In genomic region chr5:2255915-2256645, GRCh38 we compare ENCODE assay signal across 20 cellular contexts.
A peak's percentile ranks its signal among the peaks of the same experiment; 100 is the strongest.
DNase-seq lines count a peak whose midpoint lies in the region; ATAC-seq, FAIRE-seq and TF ChIP-seq lines count a peak whose summit lies in the region.
"Had no signal": no experiment of that assay in that cellular context is flagged by ENCODE, and none has a peak within 500 bp of the region (broad histone marks: within the 10 kb centered on the region; RNA-seq: fewer than 3 reads in every experiment).

No MANE protein-coding gene starts in this region.

- peaks cover 37% of the 10 kb centered on the region for H3K4me1 Mint-ChIP-seq in neural progenitor cell

- H3K9me3 ChIP-seq in HepG2 (ENCODE audit: low read length) (no peaks in the 10 kb centered on the region), right lobe of liver (no peaks in the 10 kb centered on the region), H1 (ENCODE audit: insufficient read depth in 2 of 2, low read depth in 1 of 2, low read length in 1 of 2) (no peaks in the 10 kb centered on the region), neural progenitor cell (ENCODE audit: low read depth) (no peaks in the 10 kb centered on the region), WERI-Rb-1 (ENCODE audit: severe bottlenecking) (no peaks in the 10 kb centered on the region)
- H3K9me3 ChIP-seq: HAP-1 had no signal

- H3K36me3 Mint-ChIP-seq in neural progenitor cell = no peaks in the 10 kb centered on the region

- H3K9ac ChIP-seq in HepG2 (ENCODE audit: insufficient read depth, low read depth, low read length) (no peak overlapping the region), H1 (replicated peaks in 1 of 4; ENCODE audit: extremely low read depth in 1 of 4, low read depth in 3 of 4, low read length in 3 of 4) (0 out of 7 replicates have a peak overlapping the region, but pooled peaks of 1 of the 4 experiments have one; percentile 21), neural progenitor cell (no peak overlapping the region)

- POLR2A ChIA-PET in HepG2 (lab: Yijun Ruan, JAX) (no interaction called here), H1 (lab: Charles Lee; ENCODE audit: partially characterized antibody) (no interaction called here)

- peak overlapping the region; percentile 70 for H3K23ac ChIP-seq in H1 (ENCODE audit: insufficient read length)

- H2BK12ac ChIP-seq in H1 (ENCODE audit: low read depth, low read length) = no peak overlapping the region

- H2BK20ac ChIP-seq in H1 (ENCODE audit: low read length) = no peak overlapping the region

- TF ChIP-seq RAD21 in HepG2 (CRISPR knock-in tag; IDR thresholded peaks at IDR 0.05) (no peak), H1 (IDR thresholded peaks at IDR 0.05 in 1 of 2, conservative IDR thresholded peaks at IDR 0.05 in 1 of 2; ENCODE audit: low read depth in 2 of 2, low read length in 2 of 2) (no peak)

- WGBS in HepG2 (ENCODE audit: low lambda C conversion rate) = 19% methylated on average over 5 of the region's 13 CpGs
- WGBS in right lobe of liver (ENCODE audit: insufficient coverage, low coverage, low lambda C conversion rate, missing lambda C conversion rate) = 56% methylated on average over 8 of the region's 13 CpGs
- 85% methylated on average over 13 of the region's 13 CpGs; no CpG with 5 or more reads in 1 of the 2 experiments for WGBS in H1 (ENCODE audit: extremely low coverage in 1 of 2, insufficient coverage in 1 of 2, insufficient read length in 1 of 2, insufficient replicate concordance in 2 of 2, low coverage in 1 of 2, low lambda C conversion rate in 2 of 2, missing lambda C conversion rate in 1 of 2), 2 experiments

- H3K27ac ChIP-seq in HepG2 (ENCODE audit: extremely low read length, insufficient read depth, low read length) (no peak overlapping the region), right lobe of liver (no peak overlapping the region), H1 (ENCODE audit: low read depth, low read length) (no peak overlapping the region), neural progenitor cell (no peak overlapping the region), WERI-Rb-1 (no peak overlapping the region)

- CTCF ChIA-PET in HepG2 (lab: Yijun Ruan, JAX; ENCODE audit: low intra/inter-chr PET ratio, low total read pairs) (no interaction called here), H1 (lab: Charles Lee; ENCODE audit: partially characterized antibody) (interaction anchor here (1.1 kb wide), 1 partner anchor 209 kb away, joined by 3 read pairs; no protein-coding TSS in a partner anchor)

- H3K27me3 ChIP-seq in HepG2 (ENCODE audit: control insufficient read depth in 1 of 2, insufficient read depth in 2 of 2, low read length in 2 of 2) = peaks cover 0 to 31% of the 10 kb centered on the region in 2 experiments; a peak in 2 of 5 replicates
- H3K27me3 ChIP-seq in right lobe of liver = no peaks in the 10 kb centered on the region
- no peaks in the 10 kb centered on the region for H3K27me3 ChIP-seq in H1 (replicated peaks in 1 of 4; ENCODE audit: control insufficient read depth in 3 of 4, extremely low read depth in 1 of 4, insufficient read depth in 3 of 4, low read length in 3 of 4)
- H3K27me3 ChIP-seq in neural progenitor cell = no peaks in the 10 kb centered on the region
- peaks cover 80% of the 10 kb centered on the region for H3K27me3 ChIP-seq in WERI-Rb-1 (ENCODE audit: insufficient read depth, low read depth, severe bottlenecking)

- peaks cover 2% of the 10 kb centered on the region; the same call in 1 of the 2 replicates for H3K23me2 ChIP-seq in H1 (ENCODE audit: low read depth, low read length)

- H3K4me3 ChIP-seq in HepG2 (replicated peaks in 1 of 3; ENCODE audit: insufficient read depth in 1 of 3, low read depth in 2 of 3, low read length in 3 of 3) (no peak overlapping the region), right lobe of liver (no peak overlapping the region), H1 (ENCODE audit: extremely low read depth in 1 of 4, insufficient read depth in 2 of 4, low read depth in 3 of 4, low read length in 4 of 4) (no peak overlapping the region), neural progenitor cell (no peak overlapping the region), WERI-Rb-1 (ENCODE audit: low read depth, low read length) (no peak overlapping the region)
- H3K4me3 ChIP-seq: HAP-1 had no signal

- 0 out of 2 replicates have a peak overlapping the region, but pooled peaks have one; percentile 42 for H4K8ac ChIP-seq in H1 (ENCODE audit: extremely low read depth, insufficient read depth, low read length)

- DNase-seq in HepG2 (ENCODE audit: low spot score) (no peak), right lobe of liver (no peak), H1 (ENCODE audit: low read depth in 1 of 2, low spot score in 2 of 2) (no peak), neural progenitor cell (ENCODE audit: low spot score) (no peak), GM12891 (ENCODE audit: insufficient read length, low spot score) (no peak), NCI-H1694 (lab: John Stamatoyannopoulos, UW) (no peak), WERI-Rb-1 (no peak)
- DNase-seq: 8988T; AML-193; C1 segment of cervical spinal cord; CD4-positive, alpha-beta T cell; DMS153; DMS79 treated with DMSO at 0.1 percent for 48 hours; EL; GOT3; HFFc6 had no signal

- no peaks in the 10 kb centered on the region for H3F3A ChIP-seq in neural progenitor cell (ENCODE audit: low read depth)

- no peaks in the 10 kb centered on the region for H3K36me3 ChIP-seq in HepG2 (replicated peaks in 1 of 2; ENCODE audit: control insufficient read depth in 1 of 2, insufficient read depth in 2 of 2, low read length in 2 of 2)
- H3K36me3 ChIP-seq in right lobe of liver = no peaks in the 10 kb centered on the region
- no peaks in the 10 kb centered on the region; a peak in 1 of 8 replicates for H3K36me3 ChIP-seq in H1 (ENCODE audit: control insufficient read depth in 2 of 4, insufficient read depth in 4 of 4, low read length in 3 of 4)
- no peaks in the 10 kb centered on the region for H3K36me3 ChIP-seq in neural progenitor cell
- no peaks in the 10 kb centered on the region for H3K36me3 ChIP-seq in WERI-Rb-1
- H3K36me3 ChIP-seq: HAP-1 had no signal

- no peak overlapping the region for H3K4ac ChIP-seq in H1 (replicated peaks; ENCODE audit: insufficient read length, low read depth, low read length)

- H3K4me3 Mint-ChIP-seq in neural progenitor cell = no peak overlapping the region
- H3K4me3 Mint-ChIP-seq: CD4-positive, alpha-beta T cell; HFFc6 had no signal

- no peak overlapping the region for H2BK15ac ChIP-seq in H1 (ENCODE audit: low read length)

- no peak overlapping the region for H4K5ac ChIP-seq in H1 (ENCODE audit: insufficient read length, low read depth, low read length)

- FAIRE-seq in HepG2 (lab: Jason Lieb, UNC) = no peak
- FAIRE-seq in H1 (lab: Jason Lieb, UNC) = no peak
- FAIRE-seq in GM12891 (lab: Jason Lieb, UNC) = no peak
- FAIRE-seq: D721Med, G401.6, GM12892 had no signal

- H3K4me1 ChIP-seq in HepG2 (ENCODE audit: insufficient read depth, low read length) = no peaks in the 10 kb centered on the region
- H3K4me1 ChIP-seq in right lobe of liver = no peaks in the 10 kb centered on the region
- H3K4me1 ChIP-seq in H1 (replicated peaks in 1 of 4; ENCODE audit: control insufficient read depth in 3 of 4, insufficient read depth in 4 of 4, low read length in 3 of 4) = no peaks in the 10 kb centered on the region; a peak in 1 of 7 replicates
- H3K4me1 ChIP-seq in neural progenitor cell = no peaks in the 10 kb centered on the region
- H3K4me1 ChIP-seq: HAP-1 had no signal

- TF ChIP-seq CTCF in HepG2 (CRISPR knock-in tag; IDR thresholded peaks at IDR 0.05) (no peak), right lobe of liver (IDR thresholded peaks at IDR 0.05) (no peak), H1 (IDR thresholded peaks at IDR 0.05; ENCODE audit: control extremely low read depth in 1 of 3, insufficient read depth in 1 of 3, low read depth in 1 of 3, low read length in 3 of 3) (no peak), neural progenitor cell (IDR thresholded peaks at IDR 0.05) (no peak), WERI-Rb-1 (IDR thresholded peaks at IDR 0.05; ENCODE audit: low read depth, low read length) (no peak)

- in situ Hi-C loops in HepG2 (cut with HindIII; ENCODE audit: extremely low pct_ligation_motif_present, low pct_unique_long_range_greater_than_20kb) = no loop called here

- H3K4me2 ChIP-seq in HepG2 (ENCODE audit: low read depth, low read length) (no peak overlapping the region), H1 (ENCODE audit: insufficient read depth in 1 of 2, low read depth in 2 of 2, low read length in 2 of 2) (no peak overlapping the region), neural progenitor cell (no peak overlapping the region)

- H2BK5ac ChIP-seq in H1 (ENCODE audit: low read depth, low read length) = no peak overlapping the region

- no peaks in the 10 kb centered on the region for H3K9me3 Mint-ChIP-seq in neural progenitor cell
- H3K9me3 Mint-ChIP-seq: CD4-positive, alpha-beta T cell had no signal

- TF ChIP-seq POLR2A in HepG2 (IDR thresholded peaks at IDR 0.05; ENCODE audit: insufficient read depth in 1 of 2, low read depth in 2 of 2, low read length in 2 of 2) = no peak
- no peak for TF ChIP-seq POLR2A in right lobe of liver (IDR thresholded peaks at IDR 0.05)
- TF ChIP-seq POLR2A in H1 (IDR thresholded peaks at IDR 0.05; ENCODE audit: control extremely low read depth in 1 of 2, low read depth in 2 of 2, low read length in 2 of 2) = no peak
- no peak for TF ChIP-seq POLR2A in GM12891 (IDR thresholded peaks at IDR 0.05; ENCODE audit: low read depth, low read length)

- H2AFZ ChIP-seq in HepG2 (ENCODE audit: low read length) (no peak overlapping the region), H1 (ENCODE audit: low read length) (no peak overlapping the region), neural progenitor cell (replicated peaks) (no peak overlapping the region)

- H3K79me1 ChIP-seq in H1 (ENCODE audit: low read depth, low read length) = no peaks in the 10 kb centered on the region

- no peak overlapping the region for H3K56ac ChIP-seq in H1 (replicated peaks; ENCODE audit: insufficient read length, low read depth, low read length)

- H3K27ac Mint-ChIP-seq in neural progenitor cell = peak overlapping the region; percentile 59
- H3K27ac Mint-ChIP-seq: CD4-positive, alpha-beta T cell; HFFc6 had no signal

- no peak overlapping the region for H4K91ac ChIP-seq in H1 (replicated peaks; ENCODE audit: insufficient read length, low read length)

- H3K14ac ChIP-seq in H1 (ENCODE audit: insufficient read length) = no peak overlapping the region

- ATAC-seq in HepG2 (no peak), right lobe of liver (no peak)

- intact Hi-C loops in HepG2 (cut with micrococcal nuclease; ENCODE audit: unreplicated experiment) (no loop called here), right lobe of liver (cut with DNase I) (no loop called here)

- no peak overlapping the region for H3K18ac ChIP-seq in H1 (ENCODE audit: extremely low read depth, low read length)

- no peak overlapping the region for H2AK5ac ChIP-seq in H1 (ENCODE audit: low read depth, low read length)

- TF ChIP-seq EP300 in HepG2 (IDR thresholded peaks at IDR 0.05; ENCODE audit: low read depth in 2 of 2, low read length in 2 of 2) (no peak), HepG2 (CRISPR knock-in tag; IDR thresholded peaks at IDR 0.05; ENCODE audit: borderline replicate concordance) (no peak), H1 (IDR thresholded peaks at IDR 0.05; ENCODE audit: borderline replicate concordance in 1 of 2, low read depth in 2 of 2, low read length in 2 of 2) (no peak)

- H2BK120ac ChIP-seq in H1 (replicated peaks; ENCODE audit: low read depth, low read length) = no peak overlapping the region

- no TSS peak for BruUV-seq in HepG2 (replicated peaks; lab: Mats Ljungman, UMichigan)

- H4K20me1 ChIP-seq in HepG2 (ENCODE audit: insufficient read depth, low read length) (no peaks in the 10 kb centered on the region), H1 (replicated peaks in 1 of 2; ENCODE audit: control insufficient read depth in 1 of 2, insufficient read depth in 2 of 2, low read length in 2 of 2) (peaks cover 0 to 4% of the 10 kb centered on the region in 2 experiments), neural progenitor cell (ENCODE audit: low read depth) (no peaks in the 10 kb centered on the region)

- H3K27me3 Mint-ChIP-seq in neural progenitor cell (ENCODE audit: insufficient read depth, low read depth) = peaks cover 14% of the 10 kb centered on the region
- H3K27me3 Mint-ChIP-seq: CD4-positive, alpha-beta T cell had no signal

- H3K79me2 ChIP-seq in HepG2 (ENCODE audit: insufficient read depth, low read length) (no peaks in the 10 kb centered on the region), H1 (ENCODE audit: control insufficient read depth in 1 of 2, insufficient read depth in 2 of 2, low read length in 2 of 2) (no peaks in the 10 kb centered on the region), neural progenitor cell (ENCODE audit: low read depth) (no peaks in the 10 kb centered on the region)
